1 cellular context compared by ENCODE assay signal in the genomic region with DNA sequence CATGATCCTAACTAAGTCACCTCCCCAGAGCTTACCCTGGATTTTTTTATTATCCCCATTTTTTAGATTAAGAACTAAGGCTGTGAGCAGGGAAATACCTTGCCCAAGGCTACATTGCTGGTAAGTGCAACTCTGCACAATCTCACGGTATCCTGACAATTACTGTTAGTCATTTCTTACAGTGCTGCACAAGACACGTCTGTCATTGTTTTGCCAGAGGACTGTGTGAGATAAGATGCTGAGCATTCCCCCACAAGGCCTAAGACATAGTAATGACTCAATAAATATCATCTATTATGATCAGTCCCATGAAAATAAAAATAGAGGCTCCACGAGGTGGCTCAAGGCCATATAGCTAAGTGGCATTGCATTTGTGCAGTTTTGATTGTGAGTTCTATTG.
TF ChIP-seq lines count a peak whose summit lies in the region.

No MANE protein-coding gene starts in this region.

TF ChIP-seq in IMR-90, 13 proteins besides CTCF, POLR2A, EP300 and RAD21:
- TF ChIP-seq RFX5 (IDR thresholded peaks at IDR 0.05; ENCODE audit: low read depth, low read length) = no peak
- TF ChIP-seq MAZ (IDR thresholded peaks at IDR 0.05; ENCODE audit: borderline replicate concordance, low read depth, low read length) = no peak
- no peak for TF ChIP-seq CEBPB (IDR thresholded peaks at IDR 0.05; ENCODE audit: low read depth, low read length)
- TF ChIP-seq RCOR1 (IDR thresholded peaks at IDR 0.05; ENCODE audit: insufficient replicate concordance, low read length) = no peak
- TF ChIP-seq SMC3 (IDR thresholded peaks at IDR 0.05; ENCODE audit: low read depth, low read length) = no peak
- TF ChIP-seq MXI1 (IDR thresholded peaks at IDR 0.05; ENCODE audit: borderline replicate concordance, low read depth, low read length) = no peak
- no peak for TF ChIP-seq NFE2L2 (IDR thresholded peaks at IDR 0.05; ENCODE audit: low read depth, low read length)
